ENCODE assay signal across 15 cellular contexts in the genomic region with DNA sequence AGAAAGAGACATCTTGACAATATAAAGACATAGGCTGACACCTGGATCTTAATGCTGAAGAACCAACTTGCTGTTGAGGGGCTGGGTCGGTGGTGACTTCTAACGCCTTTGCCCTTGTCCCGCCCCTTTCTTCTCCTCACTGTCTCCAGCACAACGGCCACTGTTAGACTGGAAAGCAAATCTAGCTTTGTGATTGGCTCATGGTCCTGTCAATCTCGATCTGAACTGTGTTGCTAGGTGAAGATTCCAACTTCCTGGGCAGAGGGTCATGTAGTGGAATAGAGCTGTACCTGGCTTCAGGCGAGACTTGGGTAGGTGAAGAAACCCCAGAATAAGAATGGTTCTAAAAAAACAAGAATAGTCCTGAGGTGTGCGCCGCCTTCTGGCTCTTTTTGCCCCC. TPM values are rescaled to one million over a fixed set of nuclear protein-coding genes. Genes with fewer than 3 reads are reported as not detected.
DNase-seq lines count a peak whose midpoint lies in the region; ATAC-seq and TF ChIP-seq lines count a peak whose summit lies in the region.
"Had no signal": no experiment of that assay in that cellular context is flagged by ENCODE, and none has a peak within 500 bp of the region (broad histone marks: within the 10 kb centered on the region; RNA-seq: fewer than 3 reads in every experiment).

PGK2 (minus strand) TSS at position 110 of the 400 bp plus-strand sequence; CDS start at position 12, 98 bp downstream.

- no peaks in the 10 kb centered on the region for H3K36me3 ChIP-seq in endodermal cell (ENCODE audit: control insufficient read depth, insufficient read depth, low read length)
- no peaks in the 10 kb centered on the region for H3K36me3 ChIP-seq in CD4-positive, alpha-beta memory T cell (ENCODE audit: insufficient read depth, low read length)
- H3K36me3 ChIP-seq: left ventricle myocardium inferior, thyroid gland had no signal

- no peak within 1 kb of the TSS for H3K14ac ChIP-seq in H9 (ENCODE audit: insufficient read depth, low read length)

- H3K9ac ChIP-seq in H9 (ENCODE audit: extremely low read depth, insufficient read length, low read length) (no peak within 1 kb of the TSS), endodermal cell (ENCODE audit: extremely low read depth, low read length, poor library complexity, severe bottlenecking) (no peak within 1 kb of the TSS)

- H3K79me2 ChIP-seq in H9 (ENCODE audit: insufficient read depth, low read length): no peaks in the 10 kb centered on the region

- H3K23ac ChIP-seq in H9 (ENCODE audit: insufficient read length, low read depth, low read length): no peak within 1 kb of the TSS

- no peak within 1 kb of the TSS for H2BK20ac ChIP-seq in H9 (ENCODE audit: low read depth, low read length, poor library complexity, severe bottlenecking)

- H3K4me3 Mint-ChIP-seq in H9 (no peak within 1 kb of the TSS), endodermal cell (no peak within 1 kb of the TSS), nephron progenitor cell (no peak within 1 kb of the TSS)
- H3K4me3 Mint-ChIP-seq in CD4-positive, alpha-beta memory T cell: no peak within 1 kb of the TSS

- ATAC-seq in HG02870 (IDR thresholded peaks at IDR 0.05; ENCODE audit: unreplicated experiment): no peak

- no peak within 1 kb of the TSS for H2AFZ ChIP-seq in H9 (ENCODE audit: low read length)

- no peak within 1 kb of the TSS for H3K4ac ChIP-seq in H9 (ENCODE audit: low read depth, low read length)

- no peak within 1 kb of the TSS for H2BK12ac ChIP-seq in H9 (ENCODE audit: insufficient read length, low read depth, low read length)

- in situ Hi-C loops in Caki2 (cut with HindIII; ENCODE audit: low pct_unique_long_range_greater_than_20kb, low sequenced_read_pairs): no loop called here

- no peak within 1 kb of the TSS for H3K4me3 ChIP-seq in endodermal cell (ENCODE audit: low read length)
- no peak within 1 kb of the TSS for H3K4me3 ChIP-seq in CD4-positive, alpha-beta memory T cell (ENCODE audit: low read length in 2 of 2)
- H3K4me3 ChIP-seq: left ventricle myocardium inferior, skin epidermis, thyroid gland had no signal

- no peak within 1 kb of the TSS for H4K91ac ChIP-seq in H9 (ENCODE audit: insufficient read length, low read depth, low read length)

- no peaks in the 10 kb centered on the region for H3K23me2 ChIP-seq in H9 (ENCODE audit: insufficient read length, low read depth, low read length, poor library complexity, severe bottlenecking)

- no peak within 1 kb of the TSS for H3K4me2 ChIP-seq in H9 (ENCODE audit: insufficient read depth, insufficient read length, low read length)

- H3K4me1 ChIP-seq in H9 (ENCODE audit: insufficient read depth, low read length) (no peaks in the 10 kb centered on the region), endodermal cell (ENCODE audit: control insufficient read depth, insufficient read depth, low read length) (no peaks in the 10 kb centered on the region)
- H3K4me1 ChIP-seq in CD4-positive, alpha-beta memory T cell (ENCODE audit: insufficient read depth, low read length): no peaks in the 10 kb centered on the region
- H3K4me1 ChIP-seq: left ventricle myocardium inferior, thyroid gland had no signal

- no peak within 1 kb of the TSS for H4K8ac ChIP-seq in H9 (replicated peaks; ENCODE audit: insufficient read length, low read depth, low read length)

- DNase-seq in Caki2 (ENCODE audit: low read depth) (peak; percentile 11), H9 (peak; percentile 93), NCI-H460 (ENCODE audit: extremely low read depth, low read depth) (peak; percentile 13), endodermal cell (peak; percentile 90), germinal center (ENCODE audit: low spot score) (no peak), nephron progenitor cell (no peak)
- DNase-seq in CD4-positive, alpha-beta memory T cell: no peak
- DNase-seq: AML-193; left ventricle myocardium inferior; NK-92 treated with Interleukin-12 subunit alpha and Interleukin-12 subunit beta, amount 100 ng/mL, for 24 hours; thyroid gland had no signal

- TF ChIP-seq CTCF in H9 (conservative IDR thresholded peaks at IDR 0.05): no peak
- TF ChIP-seq CTCF in endodermal cell (conservative IDR thresholded peaks at IDR 0.05): no peak
- TF ChIP-seq CTCF in nephron progenitor cell (IDR thresholded peaks at IDR 0.05): no peak

- H3K27ac Mint-ChIP-seq in H9: no peak within 1 kb of the TSS
- H3K27ac Mint-ChIP-seq in endodermal cell: no peak within 1 kb of the TSS
- H3K27ac Mint-ChIP-seq in CD4-positive, alpha-beta memory T cell: no peak within 1 kb of the TSS
- no peak within 1 kb of the TSS for H3K27ac Mint-ChIP-seq in nephron progenitor cell

- H4K20me1 ChIP-seq in H9 (ENCODE audit: control insufficient read depth, insufficient read depth, insufficient read length): no peaks in the 10 kb centered on the region

- H3K9me3 Mint-ChIP-seq in H9: peaks cover 0 to 4% of the 10 kb centered on the region in 2 experiments; a peak in 1 of 5 replicates
- H3K9me3 Mint-ChIP-seq in endodermal cell: no peaks in the 10 kb centered on the region
- H3K9me3 Mint-ChIP-seq in CD4-positive, alpha-beta memory T cell: peaks cover 0 to 10% (median 4%) of the 10 kb centered on the region in 8 donors
- no peaks in the 10 kb centered on the region for H3K9me3 Mint-ChIP-seq in nephron progenitor cell

- CTCF ChIA-PET in CD4-positive, alpha-beta memory T cell (lab: Charles Lee; ENCODE audit: partially characterized antibody): no interaction called here

- no CpG with 5 or more reads among the region's 8 CpGs for WGBS in H9 (ENCODE audit: extremely low coverage, insufficient read length, low lambda C conversion rate)
- WGBS in endodermal cell (ENCODE audit: insufficient coverage in 1 of 2, insufficient read length in 1 of 2), 2 experiments: 88 to 91% methylated on average over 5 to 8 of the region's 8 CpGs

- H3K27me3 Mint-ChIP-seq in H9 (ENCODE audit: low read depth) (no peaks in the 10 kb centered on the region), endodermal cell (ENCODE audit: insufficient read depth) (no peaks in the 10 kb centered on the region), nephron progenitor cell (ENCODE audit: low read depth, poor library complexity) (no peaks in the 10 kb centered on the region)
- no peaks in the 10 kb centered on the region for H3K27me3 Mint-ChIP-seq in CD4-positive, alpha-beta memory T cell

- no peak within 1 kb of the TSS for H4K5ac ChIP-seq in H9 (ENCODE audit: insufficient read length, low read depth, low read length)

- no peak within 1 kb of the TSS for H2BK5ac ChIP-seq in H9 (ENCODE audit: insufficient read length, low read length)

- H2BK15ac ChIP-seq in H9 (ENCODE audit: low read depth, low read length): no peak within 1 kb of the TSS

- intact Hi-C loops in CD4-positive, alpha-beta memory T cell (cut with micrococcal nuclease): no loop called here

- no peak within 1 kb of the TSS for H2AK5ac ChIP-seq in H9 (ENCODE audit: insufficient read length, low read length)

- H3K4me1 Mint-ChIP-seq in H9 (peaks cover 3 to 8% of the 10 kb centered on the region in 2 experiments; a peak in 3 of 4 replicates), endodermal cell (no peaks in the 10 kb centered on the region), nephron progenitor cell (no peaks in the 10 kb centered on the region)
- H3K4me1 Mint-ChIP-seq in CD4-positive, alpha-beta memory T cell: no peaks in the 10 kb centered on the region

- POLR2A ChIA-PET in CD4-positive, alpha-beta memory T cell (lab: Charles Lee; ENCODE audit: partially characterized antibody): no interaction called here

- no peaks in the 10 kb centered on the region for H3K9me3 ChIP-seq in H9 (ENCODE audit: control insufficient read depth, low read depth, low read length)
- H3K9me3 ChIP-seq in endodermal cell (ENCODE audit: control insufficient read depth, low read length): no peaks in the 10 kb centered on the region
- no peaks in the 10 kb centered on the region for H3K9me3 ChIP-seq in CD4-positive, alpha-beta memory T cell (ENCODE audit: control insufficient read depth in 1 of 2, low read length in 2 of 2)
- H3K9me3 ChIP-seq: left ventricle myocardium inferior, thyroid gland had no signal

- H3K27me3 ChIP-seq in H9 (ENCODE audit: insufficient read depth, low read length) (no peaks in the 10 kb centered on the region), endodermal cell (ENCODE audit: control insufficient read depth, insufficient read depth, low read length, poor library complexity, severe bottlenecking) (no peaks in the 10 kb centered on the region)
- H3K27me3 ChIP-seq in CD4-positive, alpha-beta memory T cell (ENCODE audit: insufficient read depth, low read length): no peaks in the 10 kb centered on the region
- H3K27me3 ChIP-seq: thyroid gland had no signal

- H3K18ac ChIP-seq in H9 (ENCODE audit: insufficient read length, low read depth, low read length): no peak within 1 kb of the TSS

- no peak within 1 kb of the TSS for H3K56ac ChIP-seq in H9 (ENCODE audit: insufficient read length, low read depth, low read length)

- no peak within 1 kb of the TSS for H2BK120ac ChIP-seq in H9 (ENCODE audit: low read depth, low read length, poor library complexity, severe bottlenecking)

- peaks cover 0 to 6% (median 3%) of the 10 kb centered on the region in 3 experiments; a peak in 2 of 7 replicates for H3K36me3 Mint-ChIP-seq in H9 (ENCODE audit: insufficient read depth in 1 of 3, low read depth in 3 of 3)
- no peaks in the 10 kb centered on the region for H3K36me3 Mint-ChIP-seq in endodermal cell (ENCODE audit: low read depth)
- no peaks in the 10 kb centered on the region for H3K36me3 Mint-ChIP-seq in CD4-positive, alpha-beta memory T cell
- H3K36me3 Mint-ChIP-seq in nephron progenitor cell (ENCODE audit: low read depth): no peaks in the 10 kb centered on the region

- H3K27ac ChIP-seq in H9 (ENCODE audit: insufficient read length, low read depth, low read length): no peak within 1 kb of the TSS
- no peak within 1 kb of the TSS for H3K27ac ChIP-seq in endodermal cell (ENCODE audit: low read depth, low read length)
- no peak within 1 kb of the TSS for H3K27ac ChIP-seq in CD4-positive, alpha-beta memory T cell (ENCODE audit: low read depth, low read length)
- H3K27ac ChIP-seq: left ventricle myocardium inferior, skin epidermis, thyroid gland had no signal

- no peaks in the 10 kb centered on the region for H3K79me1 ChIP-seq in H9 (ENCODE audit: insufficient read depth, low read depth, low read length, poor library complexity, severe bottlenecking)

- H3T11ph ChIP-seq in H9 (ENCODE audit: low read length): no peak within 1 kb of the TSS

RNA-seq across cellular contexts. Expression of gene PGK2, which starts in this region (rescaled TPM):
- total RNA-seq in Caki2 (2014; rRNA removed; shearing (Covaris generic); ENCODE audit: low replicate concordance): not detected in 2 replicates
- total RNA-seq in H9 (2021): not detected in 2 replicates
- total RNA-seq in NCI-H460 (2014; rRNA removed; shearing (Covaris generic)): not detected in 2 replicates
- not detected in 2 replicates for polyA plus RNA-seq in NCI-H460 (2014; cell fraction: nucleus; rRNA removed)
- total RNA-seq in endodermal cell: not detected
- not detected for polyA plus RNA-seq in endodermal cell (2013, experiment 1 of 2)
- not detected for polyA plus RNA-seq in endodermal cell (2013, experiment 2 of 2)
- total RNA-seq in CD4-positive, alpha-beta memory T cell: not detected
- not detected for polyA plus RNA-seq in CD4-positive, alpha-beta memory T cell
- total RNA-seq: left ventricle myocardium inferior; myocyte; T-helper 2 cell treated with Interferon-gamma antibody and Interleukin-4, amounts not matched to agents 100 ng/mL and 5 ng/mL, for 36 hours had no signal

Comparison
In these comparisons a context has a peak if more than half of its experiments do, and no peak if none do; other contexts are left out.
1. Peak in DNase-seq in Caki2; RNA of the gene not detected or under 1 TPM.
2. Peak in DNase-seq in H9; RNA of the gene not detected or under 1 TPM.
3. Peak in DNase-seq in NCI-H460; RNA of the gene not detected or under 1 TPM.
4. Peak in DNase-seq in endodermal cell; RNA of the gene not detected or under 1 TPM.